2 cellular contexts compared by ENCODE assay signal in genomic region chr12:129193263-129193871, GRCh38.
TF ChIP-seq lines count a peak whose summit lies in the region.

No MANE protein-coding gene starts in this region.

TF ChIP-seq in HCT116, 20 proteins besides CTCF, POLR2A, EP300 and RAD21:
- TF ChIP-seq CEBPB (IDR thresholded peaks at IDR 0.05; ENCODE audit: low read depth) (no peak), SIN3A (IDR thresholded peaks at IDR 0.05; ENCODE audit: low read depth) (no peak)

TF ChIP-seq in HepG2, 621 proteins besides CTCF, POLR2A, EP300 and RAD21 (continued from another document):
- peak; percentile 49 for TF ChIP-seq STAG1 (CRISPR knock-in tag; IDR thresholded peaks at IDR 0.05)
